In genomic region chr6:83429857-83430605, GRCh38 we compare ENCODE assay signal across 8 cellular contexts. TPM values are rescaled to one million over a fixed set of nuclear protein-coding genes. Genes with fewer than 3 reads are reported as not detected.
A peak's percentile ranks its signal among the peaks of the same experiment; 100 is the strongest.
DNase-seq lines count a peak whose midpoint lies in the region; ATAC-seq and TF ChIP-seq lines count a peak whose summit lies in the region.

No MANE protein-coding gene starts in this region.

- H3K36me3 ChIP-seq in gastroesophageal sphincter = peaks cover 0 to 3% of the 10 kb centered on the region in 2 donors

- no peak for TF ChIP-seq POLR2A in GM18505 (IDR thresholded peaks at IDR 0.05; ENCODE audit: borderline replicate concordance, extremely low read depth, insufficient read depth, insufficient read length)
- TF ChIP-seq POLR2A in gastroesophageal sphincter (IDR thresholded peaks at IDR 0.05) = no peak

- peaks cover 0 to 22% (median 0%) of the 10 kb centered on the region in 3 donors for H3K4me1 ChIP-seq in gastroesophageal sphincter

- ATAC-seq in GM18505 (IDR thresholded peaks at IDR 0.05; ENCODE audit: unreplicated experiment) (peak; percentile 18), HG02970 (IDR thresholded peaks at IDR 0.05; ENCODE audit: low FRiP score, unreplicated experiment) (peak; percentile 5), gastroesophageal sphincter (no peak), GM19035 (IDR thresholded peaks at IDR 0.05; ENCODE audit: unreplicated experiment) (no peak)

- H3K9me3 Mint-ChIP-seq in osteocyte (ENCODE audit: unreplicated experiment) = peaks cover 13% of the 10 kb centered on the region

- peaks cover 18% of the 10 kb centered on the region for H3K36me3 Mint-ChIP-seq in osteocyte (ENCODE audit: unreplicated experiment)

- H3K9me3 ChIP-seq in gastroesophageal sphincter = peaks cover 0 to 4% (median 0%) of the 10 kb centered on the region in 3 donors

- H3K27me3 Mint-ChIP-seq in osteocyte (ENCODE audit: unreplicated experiment) = no peaks in the 10 kb centered on the region

- peak overlapping the region; percentile 72 to 74 for H3K4me3 ChIP-seq in gastroesophageal sphincter

- DNase-seq in SW480 (ENCODE audit: low spot score) (peak; percentile 49), osteocyte (ENCODE audit: extremely low spot score, unreplicated experiment) (no peak), NCI-H1105 treated with DMSO at 0.1 percent for 48 hours (lab: John Stamatoyannopoulos, UW) (no peak)
- DNase-seq in effector CD8-positive, alpha-beta T cell (lab: John Stamatoyannopoulos, UW) = no peak

- H3K4me3 Mint-ChIP-seq in osteocyte (ENCODE audit: unreplicated experiment) = peak overlapping the region; percentile 82

- peaks cover 47% of the 10 kb centered on the region for H3K4me1 Mint-ChIP-seq in osteocyte (ENCODE audit: unreplicated experiment)

- no peak for TF ChIP-seq EP300 in gastroesophageal sphincter (IDR thresholded peaks at IDR 0.05)

- H3K27ac ChIP-seq in gastroesophageal sphincter = peak overlapping the region; percentile 48 to 87 (median 81)

- no peak for TF ChIP-seq CTCF in gastroesophageal sphincter (IDR thresholded peaks at IDR 0.05)
- no peak for TF ChIP-seq CTCF in osteocyte (IDR thresholded peaks at IDR 0.05)

- H3K27me3 ChIP-seq in gastroesophageal sphincter = no peaks in the 10 kb centered on the region

- peak overlapping the region; percentile 94 for H3K27ac Mint-ChIP-seq in osteocyte (ENCODE audit: unreplicated experiment)

- 32 to 40% methylated on average over 9 to 13 of the region's 13 CpGs for WGBS in gastroesophageal sphincter (ENCODE audit: low coverage in 1 of 2), 2 donors

RNA-seq across cellular contexts. Expression of gene ME1, which starts 0.8 kb away (rescaled TPM):
- total RNA-seq in gastroesophageal sphincter = 10 to 100 TPM; 18.8 to 33.3 (median 20.4) TPM
- 26.3 and 28.0 TPM in 2 replicates for total RNA-seq in osteocyte

Comparison
In these comparisons a context has a peak if more than half of its experiments do, and no peak if none do; other contexts are left out.
1. ATAC-seq: peak in GM18505 (single experiment) and HG02970 (single experiment); none in gastroesophageal sphincter (single experiment) and GM19035 (single experiment).